In genomic region chr20:4581838-4582237, GRCh38 we compare ENCODE assay signal across 18 cellular contexts.
DNase-seq lines count a peak whose midpoint lies in the region; ATAC-seq and TF ChIP-seq lines count a peak whose summit lies in the region.
"Had no signal": no experiment of that assay in that cellular context is flagged by ENCODE, and none has a peak within 500 bp of the region (broad histone marks: within the 10 kb centered on the region; RNA-seq: fewer than 3 reads in every experiment).

No MANE protein-coding gene starts in this region.

- ATAC-seq in natural killer cell (no peak), HG03342 (IDR thresholded peaks at IDR 0.05; ENCODE audit: unreplicated experiment) (no peak)
- ATAC-seq in natural killer cell treated with Interleukin-12 subunit alpha and Interleukin-12 subunit beta and Interleukin-15 and Interleukin-18, amount 100 ng/mL, for 72 hours = no peak
- no peak for ATAC-seq in activated CD4-positive, CD25-positive, alpha-beta regulatory T cell treated with anti-CD3 and anti-CD28 coated beads, Interleukin-2, amount 50 U/mL, for 24 hours
- no peak for ATAC-seq in activated naive CD8-positive, alpha-beta T cell treated with anti-CD3 and anti-CD28 coated beads, Interleukin-2, amount 50 U/mL, for 24 hours
- ATAC-seq: GM12878 had no signal

- H3K27me3 Mint-ChIP-seq in natural killer cell (ENCODE audit: low read depth in 2 of 2) = peaks cover 35 to 55% of the 10 kb centered on the region in 2 donors
- H3K27me3 Mint-ChIP-seq in natural killer cell treated with Interleukin-12 subunit alpha and Interleukin-12 subunit beta and Interleukin-15 and Interleukin-18, amount 100 ng/mL, for 72 hours = peaks cover 48 to 65% of the 10 kb centered on the region in 2 donors
- H3K27me3 Mint-ChIP-seq in mesothelial cell of epicardium (ENCODE audit: low read depth) = peaks cover 62% of the 10 kb centered on the region
- H3K27me3 Mint-ChIP-seq in activated naive CD8-positive, alpha-beta T cell treated with anti-CD3 and anti-CD28 coated beads, Interleukin-2, amount 50 U/mL, for 24 hours = peaks cover 41% of the 10 kb centered on the region

- no peaks in the 10 kb centered on the region for H3K36me3 ChIP-seq in esophagus muscularis mucosa
- H3K36me3 ChIP-seq: BLaER1 had no signal

- no peak for DNase-seq in natural killer cell
- DNase-seq in natural killer cell treated with Interleukin-12 subunit alpha and Interleukin-12 subunit beta and Interleukin-15 and Interleukin-18, amount 100 ng/mL, for 72 hours (ENCODE audit: low spot score) = no peak
- peak; percentile 21 for DNase-seq in esophagus muscularis mucosa (ENCODE audit: extremely low spot score)
- no peak for DNase-seq in mesothelial cell of epicardium (ENCODE audit: low spot score in 2 of 2, unreplicated experiment in 2 of 2)
- no peak for DNase-seq in activated CD4-positive, alpha-beta T cell treated with anti-CD3 and anti-CD28 coated beads for 1 hour
- no peak for DNase-seq in activated naive CD8-positive, alpha-beta T cell treated with anti-CD3 and anti-CD28 coated beads, Interleukin-2, amount 50 U/mL, for 24 hours
- DNase-seq: DND-41, KBM-7, NCI-H1436, NCI-H2029, NCI-H2171, NCI-H446, NCI-H82, PC-9 had no signal

- no peak overlapping the region for H3K27ac ChIP-seq in esophagus muscularis mucosa (replicated peaks in 1 of 4)
- H3K27ac ChIP-seq: BLaER1, PC-9 had no signal

- H3K4me3 ChIP-seq in esophagus muscularis mucosa = no peak overlapping the region
- H3K4me3 ChIP-seq: BLaER1, GM12878, PC-9 had no signal

- H3K4me3 Mint-ChIP-seq in natural killer cell (no peak overlapping the region), mesothelial cell of epicardium (no peak overlapping the region)
- no peak overlapping the region for H3K4me3 Mint-ChIP-seq in natural killer cell treated with Interleukin-12 subunit alpha and Interleukin-12 subunit beta and Interleukin-15 and Interleukin-18, amount 100 ng/mL, for 72 hours
- H3K4me3 Mint-ChIP-seq in activated naive CD8-positive, alpha-beta T cell treated with anti-CD3 and anti-CD28 coated beads, Interleukin-2, amount 50 U/mL, for 24 hours = no peak overlapping the region

- no peaks in the 10 kb centered on the region for H3K36me3 Mint-ChIP-seq in natural killer cell
- no peaks in the 10 kb centered on the region for H3K36me3 Mint-ChIP-seq in natural killer cell treated with Interleukin-12 subunit alpha and Interleukin-12 subunit beta and Interleukin-15 and Interleukin-18, amount 100 ng/mL, for 72 hours
- H3K36me3 Mint-ChIP-seq in mesothelial cell of epicardium = no peaks in the 10 kb centered on the region
- H3K36me3 Mint-ChIP-seq in activated naive CD8-positive, alpha-beta T cell treated with anti-CD3 and anti-CD28 coated beads, Interleukin-2, amount 50 U/mL, for 24 hours (ENCODE audit: low read depth) = no peaks in the 10 kb centered on the region

- peaks cover 0 to 13% (median 0%) of the 10 kb centered on the region in 4 donors for H3K27me3 ChIP-seq in esophagus muscularis mucosa
- H3K27me3 ChIP-seq: BLaER1 had no signal

- 66% methylated on average over 5 of the region's 5 CpGs for WGBS in esophagus muscularis mucosa

- no peaks in the 10 kb centered on the region for H3K9me3 Mint-ChIP-seq in natural killer cell
- no peaks in the 10 kb centered on the region for H3K9me3 Mint-ChIP-seq in natural killer cell treated with Interleukin-12 subunit alpha and Interleukin-12 subunit beta and Interleukin-15 and Interleukin-18, amount 100 ng/mL, for 72 hours
- H3K9me3 Mint-ChIP-seq in mesothelial cell of epicardium = peaks cover 11% of the 10 kb centered on the region
- H3K9me3 Mint-ChIP-seq in activated naive CD8-positive, alpha-beta T cell treated with anti-CD3 and anti-CD28 coated beads, Interleukin-2, amount 50 U/mL, for 24 hours = no peaks in the 10 kb centered on the region

- no peaks in the 10 kb centered on the region for H3K9me3 ChIP-seq in esophagus muscularis mucosa
- H3K9me3 ChIP-seq: BLaER1 had no signal

- no peaks in the 10 kb centered on the region for H3K4me1 Mint-ChIP-seq in natural killer cell
- peaks cover 0 to 5% of the 10 kb centered on the region in 2 donors for H3K4me1 Mint-ChIP-seq in natural killer cell treated with Interleukin-12 subunit alpha and Interleukin-12 subunit beta and Interleukin-15 and Interleukin-18, amount 100 ng/mL, for 72 hours (ENCODE audit: low read depth in 2 of 2)
- H3K4me1 Mint-ChIP-seq in mesothelial cell of epicardium = no peaks in the 10 kb centered on the region
- peaks cover 3% of the 10 kb centered on the region for H3K4me1 Mint-ChIP-seq in activated naive CD8-positive, alpha-beta T cell treated with anti-CD3 and anti-CD28 coated beads, Interleukin-2, amount 50 U/mL, for 24 hours

- H3K4me1 ChIP-seq in esophagus muscularis mucosa = no peaks in the 10 kb centered on the region
- H3K4me1 ChIP-seq: BLaER1 had no signal

- intact Hi-C loops in natural killer cell (cut with micrococcal nuclease) (no loop called here), esophagus muscularis mucosa (cut with DNase I) (no loop called here)

- TF ChIP-seq CTCF in natural killer cell (IDR thresholded peaks at IDR 0.05) (peak; percentile 12), esophagus muscularis mucosa (IDR thresholded peaks at IDR 0.05) (no peak), mesothelial cell of epicardium (IDR thresholded peaks at IDR 0.05; ENCODE audit: unreplicated experiment) (peak; percentile 63)

- no peak for TF ChIP-seq POLR2A in esophagus muscularis mucosa (IDR thresholded peaks at IDR 0.05; ENCODE audit: low read depth)

- no peak for TF ChIP-seq EP300 in esophagus muscularis mucosa (IDR thresholded peaks at IDR 0.05)

- no peak overlapping the region for H3K27ac Mint-ChIP-seq in natural killer cell
- H3K27ac Mint-ChIP-seq in natural killer cell treated with Interleukin-12 subunit alpha and Interleukin-12 subunit beta and Interleukin-15 and Interleukin-18, amount 100 ng/mL, for 72 hours = no peak overlapping the region
- no peak overlapping the region for H3K27ac Mint-ChIP-seq in mesothelial cell of epicardium
- H3K27ac Mint-ChIP-seq in activated naive CD8-positive, alpha-beta T cell treated with anti-CD3 and anti-CD28 coated beads, Interleukin-2, amount 50 U/mL, for 24 hours = no peak overlapping the region

Comparison
In these comparisons a context has a peak if more than half of its experiments do, and no peak if none do; other contexts are left out.
1. CTCF ChIP-seq: peak in natural killer cell (single experiment) and mesothelial cell of epicardium (single experiment); none in esophagus muscularis mucosa (0 of 3).